1 cellular context compared by ENCODE assay signal in genomic region chr7:44885394-44886317, GRCh38.
TF ChIP-seq lines count a peak whose summit lies in the region.

Gene PURB, minus strand, starts transcription at chr7:44885530. Its CDS starts 182 bp downstream, at chr7:44885348.

TF ChIP-seq in HepG2, 621 proteins besides CTCF, POLR2A, EP300 and RAD21 (continued from another document and continues in another):
- TF ChIP-seq ZNF18 (CRISPR knock-in tag; IDR thresholded peaks at IDR 0.05; ENCODE audit: insufficient replicate concordance) (no peak), PTBP1 (IDR thresholded peaks at IDR 0.05; ENCODE audit: low read depth, low read length, poor library complexity, severe bottlenecking) (no peak), HDAC1 (CRISPR knock-in tag; IDR thresholded peaks at IDR 0.05) (peak; percentile 70), ZNF761 (CRISPR knock-in tag; conservative IDR thresholded peaks at IDR 0.05) (no peak), NFKBIZ (CRISPR knock-in tag; IDR thresholded peaks at IDR 0.05) (no peak), ZBTB20 (CRISPR knock-in tag; IDR thresholded peaks at IDR 0.05; ENCODE audit: borderline replicate concordance, low read depth) (peak; percentile 69; the same call in 1 of the 2 replicates), REST (IDR thresholded peaks at IDR 0.05; ENCODE audit: borderline replicate concordance in 1 of 2, low read depth in 1 of 2, low read length in 2 of 2) (no peak), IKZF4 (CRISPR knock-in tag; IDR thresholded peaks at IDR 0.05; ENCODE audit: borderline replicate concordance, low read depth, not compliant biosample characterization) (peak; percentile 37), HMG20A (CRISPR knock-in tag; IDR thresholded peaks at IDR 0.05; ENCODE audit: borderline replicate concordance) (no peak), ZNF296 (CRISPR knock-in tag; conservative IDR thresholded peaks at IDR 0.05) (no peak), FOSL1 (CRISPR knock-in tag; IDR thresholded peaks at IDR 0.05; ENCODE audit: borderline replicate concordance) (no peak), ZNF281 (CRISPR knock-in tag; IDR thresholded peaks at IDR 0.05; ENCODE audit: borderline replicate concordance) (peak; percentile 73; the same call in 1 of the 2 replicates), DMAP1 (CRISPR knock-in tag; IDR thresholded peaks at IDR 0.05) (peak; percentile 71; the same call in 1 of the 2 replicates), TEAD3 (CRISPR knock-in tag; optimal IDR thresholded peaks at IDR 0.05; ENCODE audit: borderline replicate concordance) (peak; percentile 43), MAX (IDR thresholded peaks at IDR 0.05) (peak; percentile 94), ATM (IDR thresholded peaks at IDR 0.05; ENCODE audit: borderline replicate concordance) (no peak), GATA4 (IDR thresholded peaks at IDR 0.05; ENCODE audit: borderline replicate concordance, low read depth) (no peak), CEBPB (IDR thresholded peaks at IDR 0.05; ENCODE audit: borderline replicate concordance, low read depth, low read length) (no peak), KDM5A (IDR thresholded peaks at IDR 0.05; ENCODE audit: borderline replicate concordance, low read length) (peak; percentile 91), BORCS8-MEF2B (CRISPR knock-in tag; IDR thresholded peaks at IDR 0.05) (peak; percentile 83), ZNF562 (CRISPR knock-in tag; IDR thresholded peaks at IDR 0.05; ENCODE audit: borderline replicate concordance) (no peak), MIXL1 (CRISPR knock-in tag; IDR thresholded peaks at IDR 0.05) (no peak), ZNF83 (CRISPR knock-in tag; IDR thresholded peaks at IDR 0.05; ENCODE audit: borderline replicate concordance) (peak; percentile 73; the same call in 1 of the 2 replicates), ZNF317 (CRISPR knock-in tag; IDR thresholded peaks at IDR 0.05) (no peak), ZNF724P (CRISPR knock-in tag; IDR thresholded peaks at IDR 0.05; ENCODE audit: borderline replicate concordance) (peak; percentile 69; the same call in 1 of the 2 replicates), ZNF782 (CRISPR knock-in tag; IDR thresholded peaks at IDR 0.05; ENCODE audit: borderline replicate concordance) (no peak), TFDP1 (CRISPR knock-in tag; IDR thresholded peaks at IDR 0.05; ENCODE audit: borderline replicate concordance) (peak; percentile 87; the same call in 1 of the 2 replicates), HOXA5 (CRISPR knock-in tag; IDR thresholded peaks at IDR 0.05) (peak; percentile 35; the same call in 1 of the 2 replicates)
- TF ChIP-seq, protein P1, sequence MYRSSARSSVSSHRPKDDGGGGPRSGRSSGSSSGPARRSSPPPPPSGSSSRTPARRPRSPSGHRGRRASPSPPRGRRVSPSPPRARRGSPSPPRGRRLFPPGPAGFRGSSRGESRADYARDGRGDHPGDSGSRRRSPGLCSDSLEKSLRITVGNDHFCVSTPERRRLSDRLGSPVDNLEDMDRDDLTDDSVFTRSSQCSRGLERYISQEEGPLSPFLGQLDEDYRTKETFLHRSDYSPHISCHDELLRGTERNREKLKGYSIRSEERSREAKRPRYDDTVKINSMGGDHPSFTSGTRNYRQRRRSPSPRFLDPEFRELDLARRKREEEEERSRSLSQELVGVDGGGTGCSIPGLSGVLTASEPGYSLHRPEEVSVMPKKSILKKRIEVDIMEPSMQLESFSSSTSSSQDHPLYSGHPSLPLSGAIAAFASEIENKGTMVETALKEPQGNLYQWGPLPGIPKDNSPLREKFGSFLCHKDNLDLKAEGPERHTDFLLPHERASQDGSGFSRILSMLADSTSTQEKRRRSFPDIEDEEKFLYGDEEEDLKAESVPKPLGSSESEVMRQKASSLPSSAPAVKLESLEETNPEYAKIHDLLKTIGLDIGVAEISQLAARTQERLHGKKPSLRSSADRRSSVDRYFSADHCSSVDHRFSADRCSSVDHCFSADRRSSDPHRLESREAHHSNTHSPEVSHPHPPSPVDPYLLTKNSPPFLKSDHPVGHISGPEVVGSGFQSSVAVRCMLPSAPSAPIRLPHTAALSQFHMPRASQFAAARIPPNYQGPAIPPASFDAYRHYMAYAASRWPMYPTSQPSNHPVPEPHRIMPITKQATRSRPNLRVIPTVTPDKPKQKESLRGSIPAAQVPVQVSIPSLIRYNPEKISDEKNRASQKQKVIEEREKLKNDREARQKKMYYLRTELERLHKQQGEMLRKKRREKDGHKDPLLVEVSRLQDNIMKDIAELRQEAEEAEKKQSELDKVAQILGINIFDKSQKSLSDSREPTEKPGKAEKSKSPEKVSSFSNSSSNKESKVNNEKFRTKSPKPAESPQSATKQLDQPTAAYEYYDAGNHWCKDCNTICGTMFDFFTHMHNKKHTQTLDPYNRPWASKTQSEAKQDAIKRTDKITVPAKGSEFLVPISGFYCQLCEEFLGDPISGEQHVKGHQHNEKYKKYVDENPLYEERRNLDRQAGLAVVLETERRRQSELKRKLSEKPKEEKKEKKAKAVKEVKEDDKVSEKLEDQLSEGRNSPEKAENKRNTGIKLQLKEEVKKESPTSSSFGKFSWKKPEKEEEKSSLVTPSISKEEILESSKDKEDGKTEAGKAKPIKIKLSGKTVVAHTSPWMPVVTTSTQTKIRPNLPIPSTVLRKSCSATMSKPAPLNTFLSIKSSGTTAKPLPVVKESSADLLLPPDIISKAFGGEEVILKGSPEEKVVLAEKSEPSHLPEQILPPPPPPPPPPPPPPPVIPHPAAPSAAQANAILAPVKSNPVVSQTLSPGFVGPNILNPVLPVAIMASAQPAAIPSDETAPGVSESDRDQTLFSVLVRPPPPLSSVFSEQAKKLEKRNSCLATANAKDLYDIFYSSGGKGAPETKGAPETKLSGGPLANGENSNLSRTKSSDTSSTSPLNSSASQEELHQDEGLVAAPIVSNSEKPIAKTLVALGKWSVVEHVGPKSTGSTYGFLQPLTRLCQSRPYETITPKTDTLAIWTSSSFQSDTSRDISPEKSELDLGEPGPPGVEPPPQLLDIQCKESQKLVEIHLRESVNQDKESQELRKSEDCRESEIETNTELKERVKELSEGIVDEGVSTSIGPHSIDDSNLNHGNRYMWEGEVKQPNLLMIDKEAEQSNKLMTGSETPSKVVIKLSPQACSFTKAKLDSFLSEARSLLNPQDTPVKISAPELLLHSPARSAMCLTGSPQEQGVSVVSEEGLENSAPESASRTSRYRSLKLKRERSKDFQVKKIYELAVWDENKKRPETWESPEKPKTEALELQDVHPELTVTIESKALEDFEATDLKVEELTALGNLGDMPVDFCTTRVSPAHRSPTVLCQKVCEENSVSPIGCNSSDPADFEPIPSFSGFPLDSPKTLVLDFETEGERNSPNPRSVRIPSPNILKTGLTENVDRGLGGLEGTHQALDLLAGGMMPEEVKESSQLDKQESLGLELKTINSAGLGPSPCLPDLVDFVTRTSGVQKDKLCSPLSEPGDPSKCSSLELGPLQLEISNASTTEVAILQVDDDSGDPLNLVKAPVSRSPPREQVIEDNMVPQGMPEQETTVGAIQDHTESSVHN (CRISPR knock-in tag; IDR thresholded peaks at IDR 0.05) = no peak
- TF ChIP-seq, protein P2, sequence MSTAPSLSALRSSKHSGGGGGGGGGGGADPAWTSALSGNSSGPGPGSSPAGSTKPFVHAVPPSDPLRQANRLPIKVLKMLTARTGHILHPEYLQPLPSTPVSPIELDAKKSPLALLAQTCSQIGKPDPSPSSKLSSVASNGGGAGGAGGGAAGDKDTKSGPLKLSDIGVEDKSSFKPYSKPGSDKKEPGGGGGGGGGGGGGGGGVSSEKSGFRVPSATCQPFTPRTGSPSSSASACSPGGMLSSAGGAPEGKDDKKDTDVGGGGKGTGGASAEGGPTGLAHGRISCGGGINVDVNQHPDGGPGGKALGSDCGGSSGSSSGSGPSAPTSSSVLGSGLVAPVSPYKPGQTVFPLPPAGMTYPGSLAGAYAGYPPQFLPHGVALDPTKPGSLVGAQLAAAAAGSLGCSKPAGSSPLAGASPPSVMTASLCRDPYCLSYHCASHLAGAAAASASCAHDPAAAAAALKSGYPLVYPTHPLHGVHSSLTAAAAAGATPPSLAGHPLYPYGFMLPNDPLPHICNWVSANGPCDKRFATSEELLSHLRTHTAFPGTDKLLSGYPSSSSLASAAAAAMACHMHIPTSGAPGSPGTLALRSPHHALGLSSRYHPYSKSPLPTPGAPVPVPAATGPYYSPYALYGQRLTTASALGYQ (CRISPR knock-in tag; IDR thresholded peaks at IDR 0.05) = 0 out of 2 replicates have a peak, but pooled peaks have one; percentile 26
- TF ChIP-seq, protein P3, sequence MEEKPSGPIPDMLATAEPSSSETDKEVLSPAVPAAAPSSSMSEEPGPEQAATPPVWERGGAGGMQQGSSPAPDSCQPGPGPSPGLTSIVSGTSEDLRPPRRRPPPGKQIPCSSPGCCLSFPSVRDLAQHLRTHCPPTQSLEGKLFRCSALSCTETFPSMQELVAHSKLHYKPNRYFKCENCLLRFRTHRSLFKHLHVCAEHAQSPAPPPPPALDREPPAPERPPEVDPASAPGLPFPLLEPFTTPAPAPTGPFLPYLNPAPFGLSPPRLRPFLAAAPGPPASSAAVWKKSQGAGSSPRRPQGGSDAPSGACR (CRISPR knock-in tag; IDR thresholded peaks at IDR 0.05) = 0 out of 2 replicates have a peak, but pooled peaks have one; percentile 17
- TF ChIP-seq, protein P4, sequence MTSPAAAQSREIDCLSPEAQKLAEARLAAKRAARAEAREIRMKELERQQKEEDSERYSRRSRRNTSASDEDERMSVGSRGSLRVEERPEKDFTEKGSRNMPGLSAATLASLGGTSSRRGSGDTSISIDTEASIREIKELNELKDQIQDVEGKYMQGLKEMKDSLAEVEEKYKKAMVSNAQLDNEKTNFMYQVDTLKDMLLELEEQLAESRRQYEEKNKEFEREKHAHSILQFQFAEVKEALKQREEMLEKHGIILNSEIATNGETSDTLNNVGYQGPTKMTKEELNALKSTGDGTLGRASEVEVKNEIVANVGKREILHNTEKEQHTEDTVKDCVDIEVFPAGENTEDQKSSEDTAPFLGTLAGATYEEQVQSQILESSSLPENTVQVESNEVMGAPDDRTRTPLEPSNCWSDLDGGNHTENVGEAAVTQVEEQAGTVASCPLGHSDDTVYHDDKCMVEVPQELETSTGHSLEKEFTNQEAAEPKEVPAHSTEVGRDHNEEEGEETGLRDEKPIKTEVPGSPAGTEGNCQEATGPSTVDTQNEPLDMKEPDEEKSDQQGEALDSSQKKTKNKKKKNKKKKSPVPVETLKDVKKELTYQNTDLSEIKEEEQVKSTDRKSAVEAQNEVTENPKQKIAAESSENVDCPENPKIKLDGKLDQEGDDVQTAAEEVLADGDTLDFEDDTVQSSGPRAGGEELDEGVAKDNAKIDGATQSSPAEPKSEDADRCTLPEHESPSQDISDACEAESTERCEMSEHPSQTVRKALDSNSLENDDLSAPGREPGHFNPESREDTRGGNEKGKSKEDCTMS (CRISPR knock-in tag; conservative IDR thresholded peaks at IDR 0.05) = no peak
